In the genomic region with DNA sequence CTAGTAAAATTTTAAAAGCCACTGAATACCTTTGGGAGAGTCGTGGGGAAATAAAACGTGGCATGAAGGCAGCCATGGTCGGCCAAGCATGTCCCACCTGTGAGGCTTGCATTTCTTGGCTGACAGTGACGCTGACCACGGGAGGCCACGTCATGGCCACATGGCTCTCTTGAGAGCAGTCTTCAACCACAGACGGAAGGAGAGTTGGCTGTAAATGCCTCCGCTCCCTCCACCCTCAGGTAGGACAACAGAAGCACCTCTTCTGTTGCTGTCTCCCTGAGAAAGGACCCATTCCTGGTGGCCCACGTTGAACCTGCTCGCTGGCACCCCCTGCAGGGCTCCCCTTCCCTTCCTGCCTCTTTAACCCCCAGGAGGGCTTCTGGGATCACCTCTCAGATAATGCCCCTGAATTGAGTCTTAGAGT, we compare ENCODE assay signal across 8 cellular contexts. TPM values are rescaled to one million over a fixed set of nuclear protein-coding genes. Genes with fewer than 3 reads are reported as not detected.
DNase-seq lines count a peak whose midpoint lies in the region; ATAC-seq and TF ChIP-seq lines count a peak whose summit lies in the region.

No MANE protein-coding gene starts in this region.

- peaks cover 8% of the 10 kb centered on the region for H3K27me3 Mint-ChIP-seq in activated CD4-positive, alpha-beta memory T cell treated with anti-CD3 and anti-CD28 coated beads for 36 hours
- peaks cover 10% of the 10 kb centered on the region for H3K27me3 Mint-ChIP-seq in activated CD4-positive, alpha-beta memory T cell treated with anti-CD3 and anti-CD28 coated beads, Interleukin-2, amount 10 ng/mL, durations not matched to agents 7 days and 5 days

- H3K27me3 ChIP-seq in Peyer's patch: no peaks in the 10 kb centered on the region
- no peaks in the 10 kb centered on the region for H3K27me3 ChIP-seq in tibial nerve

- 48 to 50% methylated on average over 10 of the region's 10 CpGs for WGBS in tibial nerve, 2 donors

- H3K27ac Mint-ChIP-seq in activated CD4-positive, alpha-beta memory T cell treated with anti-CD3 and anti-CD28 coated beads for 36 hours: no peak overlapping the region
- no peak overlapping the region for H3K27ac Mint-ChIP-seq in activated CD4-positive, alpha-beta memory T cell treated with anti-CD3 and anti-CD28 coated beads, Interleukin-2, amount 10 ng/mL, durations not matched to agents 7 days and 5 days

- no peaks in the 10 kb centered on the region for H3K4me1 ChIP-seq in Peyer's patch
- peaks cover 0 to 16% (median 0%) of the 10 kb centered on the region in 4 donors for H3K4me1 ChIP-seq in tibial nerve

- no peaks in the 10 kb centered on the region for H3K36me3 Mint-ChIP-seq in activated CD4-positive, alpha-beta memory T cell treated with anti-CD3 and anti-CD28 coated beads for 36 hours
- H3K36me3 Mint-ChIP-seq in activated CD4-positive, alpha-beta memory T cell treated with anti-CD3 and anti-CD28 coated beads, Interleukin-2, amount 10 ng/mL, durations not matched to agents 7 days and 5 days (ENCODE audit: low read depth): no peaks in the 10 kb centered on the region

- CTCF ChIA-PET in activated CD4-positive, alpha-beta memory T cell treated with anti-CD3 and anti-CD28 coated beads for 36 hours (lab: Charles Lee): no interaction called here
- CTCF ChIA-PET in activated CD4-positive, alpha-beta memory T cell treated with anti-CD3 and anti-CD28 coated beads, Interleukin-2, amount 10 ng/mL, durations not matched to agents 7 days and 5 days (lab: Charles Lee): no interaction called here

- H3K36me3 ChIP-seq in Peyer's patch (no peaks in the 10 kb centered on the region), tibial nerve (no peaks in the 10 kb centered on the region)

- no peak overlapping the region for H3K4me3 ChIP-seq in Peyer's patch
- no peak overlapping the region for H3K4me3 ChIP-seq in tibial nerve

- no peaks in the 10 kb centered on the region for H3K9me3 Mint-ChIP-seq in activated CD4-positive, alpha-beta memory T cell treated with anti-CD3 and anti-CD28 coated beads for 36 hours
- no peaks in the 10 kb centered on the region for H3K9me3 Mint-ChIP-seq in activated CD4-positive, alpha-beta memory T cell treated with anti-CD3 and anti-CD28 coated beads, Interleukin-2, amount 10 ng/mL, durations not matched to agents 7 days and 5 days

- H3K27ac ChIP-seq in Peyer's patch (peak overlapping the region in 1 of 4 donors; percentile 3), tibial nerve (no peak overlapping the region)

- H3K9me3 ChIP-seq in Peyer's patch (no peaks in the 10 kb centered on the region), tibial nerve (no peaks in the 10 kb centered on the region)

- POLR2A ChIA-PET in activated CD4-positive, alpha-beta memory T cell treated with anti-CD3 and anti-CD28 coated beads for 36 hours (lab: Charles Lee): no interaction called here
- POLR2A ChIA-PET in activated CD4-positive, alpha-beta memory T cell treated with anti-CD3 and anti-CD28 coated beads, Interleukin-2, amount 10 ng/mL, durations not matched to agents 7 days and 5 days (lab: Charles Lee): no interaction called here

- TF ChIP-seq POLR2A in Peyer's patch (IDR thresholded peaks at IDR 0.05) (no peak), tibial nerve (IDR thresholded peaks at IDR 0.05) (no peak)

- intact Hi-C loops in activated CD4-positive, alpha-beta memory T cell treated with anti-CD3 and anti-CD28 coated beads for 36 hours (cut with micrococcal nuclease): loop anchor here (5.0 kb wide), 1 partner anchor 66 kb away; a partner anchor contains a TSS

- ATAC-seq in HG02610 (IDR thresholded peaks at IDR 0.05; ENCODE audit: unreplicated experiment): peak; percentile 70

- DNase-seq in activated CD4-positive, alpha-beta memory T cell treated with anti-CD3 and anti-CD28 coated beads for 36 hours: peak; percentile 46
- no peak for DNase-seq in activated CD4-positive, alpha-beta memory T cell treated with anti-CD3 and anti-CD28 coated beads, Interleukin-2, amount 10 ng/mL, durations not matched to agents 7 days and 5 days
- DNase-seq in Peyer's patch: peak; percentile 80 to 90 (median 86)
- peak; percentile 64 for DNase-seq in germinal center (ENCODE audit: low spot score)
- no peak for DNase-seq in tibial nerve (ENCODE audit: low spot score in 2 of 2)
- no peak for DNase-seq in anterior cingulate cortex (lab: John Stamatoyannopoulos, UW)
- DNase-seq in GM19240 (ENCODE audit: insufficient read length, low spot score): no peak

- H3K4me3 Mint-ChIP-seq in activated CD4-positive, alpha-beta memory T cell treated with anti-CD3 and anti-CD28 coated beads for 36 hours: no peak overlapping the region
- H3K4me3 Mint-ChIP-seq in activated CD4-positive, alpha-beta memory T cell treated with anti-CD3 and anti-CD28 coated beads, Interleukin-2, amount 10 ng/mL, durations not matched to agents 7 days and 5 days: no peak overlapping the region

- TF ChIP-seq EP300 in tibial nerve (IDR thresholded peaks at IDR 0.05): no peak

- H3K4me1 Mint-ChIP-seq in activated CD4-positive, alpha-beta memory T cell treated with anti-CD3 and anti-CD28 coated beads for 36 hours (ENCODE audit: low read depth): peaks cover 5% of the 10 kb centered on the region
- H3K4me1 Mint-ChIP-seq in activated CD4-positive, alpha-beta memory T cell treated with anti-CD3 and anti-CD28 coated beads, Interleukin-2, amount 10 ng/mL, durations not matched to agents 7 days and 5 days: peaks cover 7% of the 10 kb centered on the region

- TF ChIP-seq CTCF in Peyer's patch (IDR thresholded peaks at IDR 0.05): peak in 4 of 6 experiments; percentile 42 to 59 (median 54)
- peak in 3 of 5 experiments; percentile 19 to 28 (median 25) for TF ChIP-seq CTCF in tibial nerve (IDR thresholded peaks at IDR 0.05)

RNA-seq across cellular contexts. Expression of a gene that starts 10.6 kb away (rescaled TPM):
- not detected for total RNA-seq in activated CD4-positive, alpha-beta memory T cell treated with anti-CD3 and anti-CD28 coated beads for 36 hours
- total RNA-seq in activated CD4-positive, alpha-beta memory T cell treated with anti-CD3 and anti-CD28 coated beads, Interleukin-2, amount 10 ng/mL, durations not matched to agents 7 days and 5 days: not detected
- total RNA-seq in Peyer's patch (1 to 10 TPM; 2.5 to 4.2 (median 3.6) TPM), tibial nerve (10 to 100 TPM in 2 of 4 donors, 1 to 10 TPM in 2; 9.0 to 13.8 (median 9.8) TPM)

RNA-seq across cellular contexts. Expression of a gene that starts 11.1 kb away (rescaled TPM):
- 100 to 1,000 TPM in 1 of 2 experiments, 10 to 100 TPM in 1; 97.9 to 102 TPM for total RNA-seq in activated CD4-positive, alpha-beta memory T cell treated with anti-CD3 and anti-CD28 coated beads for 36 hours
- total RNA-seq in activated CD4-positive, alpha-beta memory T cell treated with anti-CD3 and anti-CD28 coated beads, Interleukin-2, amount 10 ng/mL, durations not matched to agents 7 days and 5 days: 100 to 1,000 TPM; 140 to 153 TPM
- total RNA-seq in Peyer's patch: 10 to 100 TPM; 34.0 to 85.8 (median 39.9) TPM
- total RNA-seq in tibial nerve: 100 to 1,000 TPM in 1 of 4 donors, 10 to 100 TPM in 3; 67.4 to 172 (median 84.2) TPM

RNA-seq across cellular contexts. Expression of a gene that starts 22.1 kb away (rescaled TPM):
- total RNA-seq in activated CD4-positive, alpha-beta memory T cell treated with anti-CD3 and anti-CD28 coated beads for 36 hours: not detected
- not detected for total RNA-seq in activated CD4-positive, alpha-beta memory T cell treated with anti-CD3 and anti-CD28 coated beads, Interleukin-2, amount 10 ng/mL, durations not matched to agents 7 days and 5 days
- total RNA-seq in Peyer's patch: 10 to 100 TPM in 1 of 4 donors, 1 to 10 TPM in 3; 6.8 to 11.6 (median 9.0) TPM
- 10 to 100 TPM in 2 of 4 donors, 1 to 10 TPM in 2; 4.2 to 31.0 (median 13.2) TPM for total RNA-seq in tibial nerve

RNA-seq across cellular contexts. Expression of a gene that starts 29.9 kb away (rescaled TPM):
- 10 to 100 TPM; 19.3 to 20.0 TPM for total RNA-seq in activated CD4-positive, alpha-beta memory T cell treated with anti-CD3 and anti-CD28 coated beads for 36 hours
- total RNA-seq in activated CD4-positive, alpha-beta memory T cell treated with anti-CD3 and anti-CD28 coated beads, Interleukin-2, amount 10 ng/mL, durations not matched to agents 7 days and 5 days: 10 to 100 TPM; 16.7 to 18.0 TPM
- total RNA-seq in Peyer's patch (10 to 100 TPM in 3 of 4 donors, 1 to 10 TPM in 1; 5.3 to 26.4 (median 14.0) TPM), tibial nerve (10 to 100 TPM; 43.5 to 82.2 (median 52.4) TPM)

Comparison
In these comparisons a context has a peak if more than half of its experiments do, and no peak if none do; other contexts are left out.
1. DNase-seq: peak in activated CD4-positive, alpha-beta memory T cell treated with anti-CD3 and anti-CD28 coated beads for 36 hours (single experiment), Peyer's patch (3 of 3) and germinal center (single experiment); none in activated CD4-positive, alpha-beta memory T cell treated with anti-CD3 and anti-CD28 coated beads, Interleukin-2, amount 10 ng/mL, durations not matched to agents 7 days and 5 days (single experiment), tibial nerve (0 of 2), anterior cingulate cortex (0 of 58) and GM19240 (single experiment).
2. RNA of a gene that starts 22.1 kb away (total RNA-seq): 4.2 to 31.0 TPM in tibial nerve and 6.8 to 11.6 TPM in Peyer's patch; not detected in activated CD4-positive, alpha-beta memory T cell treated with anti-CD3 and anti-CD28 coated beads, Interleukin-2, amount 10 ng/mL, durations not matched to agents 7 days and 5 days and not detected in activated CD4-positive, alpha-beta memory T cell treated with anti-CD3 and anti-CD28 coated beads for 36 hours; every median in the first group is over 4 times any median in the second.